In the genomic region with DNA sequence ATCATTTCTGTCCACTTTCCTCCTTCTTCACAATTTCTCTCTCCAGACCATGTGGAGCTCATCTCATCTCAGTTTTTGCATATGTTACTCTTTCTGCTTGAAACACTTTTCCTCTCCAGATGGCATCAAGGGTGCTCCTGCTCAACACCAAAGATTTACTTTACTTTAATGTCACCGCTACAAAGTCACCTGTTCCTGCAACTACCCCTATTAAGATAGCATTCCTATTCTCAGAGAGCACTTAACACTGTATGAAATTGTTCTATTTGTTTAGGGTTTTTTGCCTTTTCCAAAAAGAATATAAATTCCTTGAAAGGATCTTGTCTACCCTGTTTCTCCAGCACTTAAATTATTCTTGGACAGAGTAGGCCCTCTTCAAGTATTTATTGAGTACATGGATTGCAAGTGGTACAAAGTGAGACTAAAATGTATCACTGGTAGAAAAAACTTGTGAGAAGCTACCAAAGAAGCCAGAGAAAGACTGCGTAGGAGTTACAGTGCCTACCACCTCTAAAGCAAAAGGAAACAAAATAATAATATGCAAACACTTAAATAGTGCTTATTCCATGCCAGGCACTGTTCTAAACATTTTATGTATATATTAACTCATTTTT, we compare ENCODE assay signal across 8 cellular contexts. TPM values are rescaled to one million over a fixed set of nuclear protein-coding genes. Genes with fewer than 3 reads are reported as not detected.
DNase-seq lines count a peak whose midpoint lies in the region; ATAC-seq, FAIRE-seq and TF ChIP-seq lines count a peak whose summit lies in the region.
"Had no signal": no experiment of that assay in that cellular context is flagged by ENCODE, and none has a peak within 500 bp of the region (broad histone marks: within the 10 kb centered on the region; RNA-seq: fewer than 3 reads in every experiment).

No MANE protein-coding gene starts in this region.

- no peaks in the 10 kb centered on the region for H4K20me1 ChIP-seq in smooth muscle cell (ENCODE audit: low read depth)

- in situ Hi-C loops in Panc1 (cut with HindIII; ENCODE audit: low pct_unique_long_range_greater_than_20kb, low sequenced_read_pairs) = no loop called here

- no TSS peak for BruUV-seq in Panc1 (replicated peaks; lab: Mats Ljungman, UMichigan)

- peak overlapping the region; percentile 92 for H3K4me3 Mint-ChIP-seq in glutamatergic neuron (ENCODE audit: unreplicated experiment)

- peaks cover 9% of the 10 kb centered on the region for H3K4me1 Mint-ChIP-seq in glutamatergic neuron (ENCODE audit: low read depth, unreplicated experiment)

- H3K4me1 ChIP-seq in Panc1 (ENCODE audit: control insufficient read depth, insufficient read depth, low read length) (no peaks in the 10 kb centered on the region; the same call in 1 of the 2 replicates), smooth muscle cell (ENCODE audit: low read depth) (peaks cover 7% of the 10 kb centered on the region)

- no peak for TF ChIP-seq CTCF in Panc1 (IDR thresholded peaks at IDR 0.05)
- TF ChIP-seq CTCF in glutamatergic neuron (IDR thresholded peaks at IDR 0.05; ENCODE audit: partially characterized antibody, unreplicated experiment) = no peak
- no peak for TF ChIP-seq CTCF in smooth muscle cell (IDR thresholded peaks at IDR 0.05; ENCODE audit: borderline replicate concordance, insufficient read depth, poor library complexity, severe bottlenecking)

- no peak overlapping the region for H3K9ac ChIP-seq in smooth muscle cell (ENCODE audit: low read depth)

- POLR2A ChIA-PET in Panc1 (lab: Charles Lee) = no interaction called here

- H3K4me2 ChIP-seq in smooth muscle cell = peak overlapping the region; percentile 91

- CTCF ChIA-PET in Panc1 (lab: Charles Lee) = interaction anchor here (0.6 kb wide), 1 partner anchor 143 kb away, joined by 6 read pairs; no protein-coding TSS in a partner anchor

- H3K9me3 Mint-ChIP-seq in glutamatergic neuron (ENCODE audit: unreplicated experiment) = peaks cover 8% of the 10 kb centered on the region

- WGBS in smooth muscle cell (ENCODE audit: low lambda C conversion rate) = 99% methylated on average over 2 of the region's 2 CpGs

- H3K27me3 ChIP-seq in Panc1 (ENCODE audit: control insufficient read depth, insufficient read depth, low read length) (no peaks in the 10 kb centered on the region), smooth muscle cell (ENCODE audit: low read depth) (no peaks in the 10 kb centered on the region)

- peaks cover 14% of the 10 kb centered on the region for H3K79me2 ChIP-seq in smooth muscle cell (ENCODE audit: low read depth)

- peaks cover 4% of the 10 kb centered on the region for H3K27me3 Mint-ChIP-seq in glutamatergic neuron (ENCODE audit: unreplicated experiment)

- peak; percentile 5 for FAIRE-seq in GM18507 (lab: Jason Lieb, UNC)

- no peaks in the 10 kb centered on the region for H3K9me3 ChIP-seq in Panc1 (ENCODE audit: control insufficient read depth, insufficient read depth, low read depth, low read length)
- no peaks in the 10 kb centered on the region for H3K9me3 ChIP-seq in smooth muscle cell (replicated peaks; ENCODE audit: low read depth)

- H3K27ac Mint-ChIP-seq in glutamatergic neuron (ENCODE audit: unreplicated experiment) = no peak overlapping the region

- ATAC-seq in Panc1 (no peak), GM21447 (IDR thresholded peaks at IDR 0.05; ENCODE audit: unreplicated experiment) (no peak)

- H3K36me3 ChIP-seq in Panc1 (ENCODE audit: control insufficient read depth, insufficient read depth, low read length) = peaks cover 12% of the 10 kb centered on the region
- peaks cover 15% of the 10 kb centered on the region for H3K36me3 ChIP-seq in smooth muscle cell (ENCODE audit: low read depth)

- no peaks in the 10 kb centered on the region for H3F3A ChIP-seq in smooth muscle cell (ENCODE audit: low read depth)

- DNase-seq in GM18507 (ENCODE audit: extremely low spot score, insufficient read length, low read depth) = no peak
- no peak for DNase-seq in Panc1 (ENCODE audit: low read depth, low spot score)
- no peak for DNase-seq in glutamatergic neuron
- no peak for DNase-seq in smooth muscle cell (lab: John Stamatoyannopoulos, UW; ENCODE audit: unreplicated experiment)
- DNase-seq in MV-4-11 (lab: John Stamatoyannopoulos, UW) = no peak
- DNase-seq in hepatic stellate cell (ENCODE audit: low spot score) = no peak
- DNase-seq: NCI-H1417 had no signal

- peak overlapping the region; percentile 100 for H2AFZ ChIP-seq in smooth muscle cell (ENCODE audit: low read depth)

- no peaks in the 10 kb centered on the region for H3K36me3 Mint-ChIP-seq in glutamatergic neuron (ENCODE audit: unreplicated experiment)

- intact Hi-C loops in Panc1 (cut with micrococcal nuclease; ENCODE audit: unreplicated experiment) = no loop called here

- H3K4me3 ChIP-seq in Panc1 (ENCODE audit: low read depth in 2 of 2, low read length in 2 of 2) (peak overlapping the region in 1 of 2 experiments; percentile 71; a peak in 1 of 4 replicates), smooth muscle cell (no peak overlapping the region)

- H3K27ac ChIP-seq in Panc1 (ENCODE audit: low read length) = peak overlapping the region; percentile 98
- no peak overlapping the region for H3K27ac ChIP-seq in smooth muscle cell (ENCODE audit: low read depth)

RNA-seq across cellular contexts. Expression of a gene that starts 1.1 kb away (rescaled TPM):
- total RNA-seq in Panc1 (2021; ENCODE audit: unreplicated experiment) (19.3 TPM), glutamatergic neuron (ENCODE audit: unreplicated experiment) (25.4 TPM), smooth muscle cell (45.1 and 56.2 TPM in 2 replicates)
- polyA plus RNA-seq in Panc1 (2012; ENCODE audit: insufficient read length) = 14.1 TPM
- polyA plus RNA-seq in smooth muscle cell = 27.6 and 31.8 TPM in 2 replicates

RNA-seq across cellular contexts. Expression of a gene that starts 23.7 kb away (rescaled TPM):
- 31.8 TPM for total RNA-seq in Panc1 (2021; ENCODE audit: unreplicated experiment)
- polyA plus RNA-seq in Panc1 (2012; ENCODE audit: insufficient read length) = 8.3 TPM
- total RNA-seq in glutamatergic neuron (ENCODE audit: unreplicated experiment) = 8.9 TPM
- 21.4 and 22.5 TPM in 2 replicates for total RNA-seq in smooth muscle cell
- polyA plus RNA-seq in smooth muscle cell = 13.0 and 16.2 TPM in 2 replicates

RNA-seq across cellular contexts. Expression of a gene that starts 35.0 kb away (rescaled TPM):
- total RNA-seq in Panc1 (2021; ENCODE audit: unreplicated experiment) = not detected
- not detected for polyA plus RNA-seq in Panc1 (2012; ENCODE audit: insufficient read length)
- not detected for total RNA-seq in glutamatergic neuron (ENCODE audit: unreplicated experiment)
- total RNA-seq in smooth muscle cell = not detected in 2 replicates
- polyA plus RNA-seq in smooth muscle cell = not detected in 2 replicates
